In genomic region chr21:31460985-31461384, GRCh38 we compare ENCODE assay signal across 18 cellular contexts.
"Had no signal": no experiment of that assay in that cellular context is flagged by ENCODE, and none has a peak within 500 bp of the region (broad histone marks: within the 10 kb centered on the region; RNA-seq: fewer than 3 reads in every experiment).

No MANE protein-coding gene starts in this region.

- H3K4me1 Mint-ChIP-seq: activated CD4-positive, alpha-beta memory T cell treated with anti-CD3 and anti-CD28 coated beads, Interleukin-2, amount 10 ng/mL, durations not matched to agents 7 days and 5 days had no signal

- H3K27ac Mint-ChIP-seq: activated CD4-positive, alpha-beta memory T cell treated with anti-CD3 and anti-CD28 coated beads, Interleukin-2, amount 10 ng/mL, durations not matched to agents 7 days and 5 days; dendritic cell treated with granulocyte-macrophage colony-stimulating factor and Interleukin-4, amounts not matched to agents 40 ng/mL and 50 ng/mL, for 4 days; nephron progenitor cell had no signal

- H3K27me3 Mint-ChIP-seq: activated CD4-positive, alpha-beta memory T cell treated with anti-CD3 and anti-CD28 coated beads, Interleukin-2, amount 10 ng/mL, durations not matched to agents 7 days and 5 days; dendritic cell treated with granulocyte-macrophage colony-stimulating factor and Interleukin-4, amounts not matched to agents 40 ng/mL and 50 ng/mL, for 4 days had no signal

- H3K4me3 Mint-ChIP-seq: activated CD4-positive, alpha-beta memory T cell treated with anti-CD3 and anti-CD28 coated beads, Interleukin-2, amount 10 ng/mL, durations not matched to agents 7 days and 5 days; dendritic cell treated with granulocyte-macrophage colony-stimulating factor and Interleukin-4, amounts not matched to agents 40 ng/mL and 50 ng/mL, for 4 days; nephron progenitor cell had no signal

- DNase-seq: activated CD4-positive, alpha-beta memory T cell treated with anti-CD3 and anti-CD28 coated beads, Interleukin-2, amount 10 ng/mL, durations not matched to agents 7 days and 5 days; activated CD4-positive, alpha-beta T cell treated with anti-CD3 and anti-CD28 coated beads for 1 hour; activated CD8-positive, alpha-beta memory T cell treated with anti-CD3 and anti-CD28 coated beads, Interleukin-2, amount 50 U/mL, for 4 hours; effector CD8-positive, alpha-beta T cell; gastrocnemius medialis; head of caudate nucleus; nephron progenitor cell; occipital lobe; posterior cingulate gyrus; retina; SJCRH30; spleen; stimulated activated CD4-positive, alpha-beta T cell treated with anti-CD3 and anti-CD28 coated beads, Interleukin-4, amount 100 ng/mL, for 4 hours; trophoblast cell; WERI-Rb-1 had no signal

- ATAC-seq: esophagus mucosa, gastrocnemius medialis, left lobe of liver had no signal

- H3K9me3 Mint-ChIP-seq: activated CD4-positive, alpha-beta memory T cell treated with anti-CD3 and anti-CD28 coated beads, Interleukin-2, amount 10 ng/mL, durations not matched to agents 7 days and 5 days; dendritic cell treated with granulocyte-macrophage colony-stimulating factor and Interleukin-4, amounts not matched to agents 40 ng/mL and 50 ng/mL, for 4 days had no signal
